In the genomic region with DNA sequence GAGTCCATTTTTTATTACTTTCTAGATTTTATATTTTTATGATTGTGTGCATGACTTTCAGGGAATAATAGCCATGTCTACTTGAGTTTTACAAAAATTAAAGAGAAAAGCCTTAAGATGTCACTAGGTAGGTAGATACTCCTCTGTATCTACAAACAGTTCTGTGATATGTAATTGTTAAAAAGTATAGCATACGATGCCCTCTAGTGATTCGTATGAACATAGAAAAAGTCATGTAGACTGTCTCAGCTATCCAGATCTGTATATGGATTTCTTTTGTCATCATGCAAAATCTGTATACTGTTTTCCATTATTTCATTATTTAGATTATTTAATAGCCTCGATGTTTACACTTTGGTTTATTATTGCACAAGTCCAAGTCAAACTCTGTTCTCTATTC, we compare ENCODE assay signal across 9 cellular contexts.
DNase-seq lines count a peak whose midpoint lies in the region; ATAC-seq and TF ChIP-seq lines count a peak whose summit lies in the region.
"Had no signal": no experiment of that assay in that cellular context is flagged by ENCODE, and none has a peak within 500 bp of the region (broad histone marks: within the 10 kb centered on the region; RNA-seq: fewer than 3 reads in every experiment).

No MANE protein-coding gene starts in this region.

- H3K9me3 ChIP-seq in SU-DHL-6 (ENCODE audit: insufficient read depth, low read length) (no peaks in the 10 kb centered on the region), left lung (no peaks in the 10 kb centered on the region), neuronal stem cell (replicated peaks in 1 of 2; ENCODE audit: control insufficient read depth in 2 of 2, insufficient read depth in 1 of 2, low read depth in 1 of 2, low read length in 2 of 2) (no peaks in the 10 kb centered on the region)

- no peaks in the 10 kb centered on the region for H3K9me2 ChIP-seq in SU-DHL-6 (replicated peaks; ENCODE audit: insufficient read depth, low read length)

- H3K4me1 ChIP-seq in left lung, result no peaks in the 10 kb centered on the region
- peaks cover 0 to under 1% of the 10 kb centered on the region in 2 donors for H3K4me1 ChIP-seq in neuronal stem cell (ENCODE audit: control insufficient read depth in 2 of 2, insufficient read depth in 1 of 2, low read depth in 1 of 2, low read length in 2 of 2)

- no peak overlapping the region for H2BK120ac ChIP-seq in neuronal stem cell (ENCODE audit: low read depth, low read length)

- H3K36me3 ChIP-seq in SU-DHL-6 (ENCODE audit: low read length), result no peaks in the 10 kb centered on the region
- H3K36me3 ChIP-seq in left lung, result no peaks in the 10 kb centered on the region
- H3K36me3 ChIP-seq in neuronal stem cell (replicated peaks in 1 of 2; ENCODE audit: control insufficient read depth in 2 of 2, insufficient read depth in 2 of 2, low read length in 2 of 2), result no peaks in the 10 kb centered on the region

- no peak overlapping the region for H3K4ac ChIP-seq in neuronal stem cell (ENCODE audit: low read length)

- H3K27ac ChIP-seq in SU-DHL-6 (ENCODE audit: low read depth, low read length) (no peak overlapping the region), left lung (no peak overlapping the region), neuronal stem cell (replicated peaks; ENCODE audit: low read length) (no peak overlapping the region)

- H2BK5ac ChIP-seq in neuronal stem cell (ENCODE audit: low read length), result no peak overlapping the region

- WGBS in neuronal stem cell (ENCODE audit: extremely low coverage in 2 of 2, insufficient read length in 2 of 2, insufficient replicate concordance in 1 of 2), 2 donors, result no CpG with 5 or more reads among the region's 3 CpGs

- no peak overlapping the region for H2BK12ac ChIP-seq in neuronal stem cell (ENCODE audit: low read length)

- intact Hi-C loops in left lung (cut with DNase I), result no loop called here
- intact Hi-C loops in sciatic nerve (cut with DNase I), result no loop called here

- DNase-seq in ELR (ENCODE audit: low read depth), result peak; percentile 57
- peak; percentile 59 for DNase-seq in M059J (ENCODE audit: low read depth)
- no peak for DNase-seq in left lung
- no peak for DNase-seq in sciatic nerve (ENCODE audit: low spot score)
- DNase-seq in neuronal stem cell (ENCODE audit: low spot score), result no peak

- H3K27me3 ChIP-seq in SU-DHL-6 (ENCODE audit: low read length) (no peaks in the 10 kb centered on the region), left lung (no peaks in the 10 kb centered on the region), neuronal stem cell (ENCODE audit: control insufficient read depth in 3 of 3, insufficient read depth in 3 of 3, low read depth in 1 of 3, low read length in 3 of 3) (no peaks in the 10 kb centered on the region)

- H3K79me1 ChIP-seq in neuronal stem cell (ENCODE audit: low read depth, low read length), result no peaks in the 10 kb centered on the region

- no peak overlapping the region for H3K18ac ChIP-seq in neuronal stem cell (ENCODE audit: low read length)

- H2AFZ ChIP-seq in SU-DHL-6 (ENCODE audit: low read depth, low read length, severe bottlenecking), result peak overlapping the region; percentile 48
- no peak overlapping the region for H2AFZ ChIP-seq in neuronal stem cell (ENCODE audit: low read length)

- no peak overlapping the region for H4K91ac ChIP-seq in neuronal stem cell (ENCODE audit: low read depth, low read length, poor library complexity)

- no peak overlapping the region for H2AK5ac ChIP-seq in neuronal stem cell (ENCODE audit: low read depth, low read length)

- H3K4me3 ChIP-seq in SU-DHL-6 (ENCODE audit: insufficient read depth, low read length, poor library complexity, severe bottlenecking), result no peak overlapping the region
- no peak overlapping the region for H3K4me3 ChIP-seq in left lung
- no peak overlapping the region for H3K4me3 ChIP-seq in neuronal stem cell (ENCODE audit: low read length in 2 of 2)
- H3K4me3 ChIP-seq: lung had no signal

- H3K9ac ChIP-seq in SU-DHL-6 (ENCODE audit: low read length) (no peak overlapping the region), neuronal stem cell (ENCODE audit: low read depth, low read length, poor library complexity) (no peak overlapping the region)

- no peak overlapping the region for H3K4me2 ChIP-seq in SU-DHL-6 (ENCODE audit: low read depth, low read length, poor library complexity, severe bottlenecking)
- no peak overlapping the region for H3K4me2 ChIP-seq in neuronal stem cell (ENCODE audit: insufficient read depth, low read length, poor library complexity, severe bottlenecking)

- no peaks in the 10 kb centered on the region for H4K20me1 ChIP-seq in SU-DHL-6 (ENCODE audit: low read depth, low read length)

- no peaks in the 10 kb centered on the region for H3K79me2 ChIP-seq in SU-DHL-6 (ENCODE audit: insufficient read depth, low read length)

- H4K8ac ChIP-seq in neuronal stem cell (ENCODE audit: low read depth, low read length), result no peak overlapping the region

- no peak overlapping the region for H2BK15ac ChIP-seq in neuronal stem cell (ENCODE audit: low read length)

- peak; percentile 37 for TF ChIP-seq CTCF in SU-DHL-6 (IDR thresholded peaks at IDR 0.05; ENCODE audit: insufficient read depth, low read length, poor library complexity, severe bottlenecking)
- no peak for TF ChIP-seq CTCF in left lung (IDR thresholded peaks at IDR 0.05)

- no peaks in the 10 kb centered on the region for H3F3A ChIP-seq in SU-DHL-6 (ENCODE audit: insufficient read depth)

- H3K14ac ChIP-seq in neuronal stem cell (ENCODE audit: low read length), result no peak overlapping the region

- peak; percentile 75 for ATAC-seq in left lung
- no peak for ATAC-seq in GM19351 (IDR thresholded peaks at IDR 0.05; ENCODE audit: unreplicated experiment)
- no peak for ATAC-seq in sciatic nerve
- no peak for ATAC-seq in GM21737 (IDR thresholded peaks at IDR 0.05; ENCODE audit: unreplicated experiment)

- no peak overlapping the region for H3K23ac ChIP-seq in neuronal stem cell (ENCODE audit: low read depth, low read length, poor library complexity)

Comparison
In these comparisons a context has a peak if more than half of its experiments do, and no peak if none do; other contexts are left out.
1. DNase-seq: peak in ELR (single experiment) and M059J (single experiment); none in left lung (0 of 2), sciatic nerve (single experiment) and neuronal stem cell (single experiment).